8 cellular contexts compared by ENCODE assay signal in the genomic region with DNA sequence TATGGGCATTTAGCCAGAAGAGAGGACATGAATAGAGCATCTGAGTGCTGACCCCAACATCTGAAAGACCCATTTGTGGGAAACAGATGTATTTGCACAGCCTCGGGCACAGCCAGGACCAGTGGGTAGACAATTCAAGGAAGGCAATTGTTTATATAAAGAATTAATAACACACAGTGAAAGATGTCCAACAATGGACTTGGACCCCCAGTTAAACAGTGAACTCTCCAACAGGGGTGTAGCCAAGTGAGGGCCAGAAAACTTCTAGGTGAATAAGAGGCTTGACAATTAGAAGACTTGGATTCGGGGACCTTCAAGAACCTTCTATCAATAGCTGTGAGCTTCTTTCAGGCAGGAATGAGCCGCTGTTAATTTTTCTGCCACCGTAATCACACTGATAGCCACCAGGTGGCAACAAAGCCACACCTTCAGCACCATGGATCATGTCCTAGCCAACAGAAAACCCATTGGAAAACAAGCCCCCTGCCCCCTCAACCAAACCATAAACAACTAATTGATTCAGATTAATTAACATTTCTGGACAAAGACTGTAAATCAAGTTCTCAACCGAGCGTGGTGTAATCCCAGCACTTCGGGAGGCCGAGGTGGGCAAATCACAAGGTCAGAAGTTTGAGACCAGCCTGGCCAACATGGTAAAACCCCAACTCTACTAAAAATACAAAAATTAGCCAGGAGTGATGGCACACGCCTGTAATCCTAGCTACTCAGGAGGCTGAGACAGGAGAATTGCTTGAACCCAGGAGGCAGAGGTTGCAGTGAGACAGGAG. TPM values are rescaled to one million over a fixed set of nuclear protein-coding genes. Genes with fewer than 3 reads are reported as not detected.
DNase-seq lines count a peak whose midpoint lies in the region; ATAC-seq and TF ChIP-seq lines count a peak whose summit lies in the region.

No MANE protein-coding gene starts in this region.

- 23 to 30% (median 24%) methylated on average over 9 of the region's 9 CpGs for WGBS in stomach, 5 donors

- H3K9me3 ChIP-seq in lower lobe of right lung (no peaks in the 10 kb centered on the region), stomach (no peaks in the 10 kb centered on the region)

- H3K27ac ChIP-seq in lower lobe of right lung (no peak overlapping the region), stomach (no peak overlapping the region)

- no peak for TF ChIP-seq EP300 in stomach (IDR thresholded peaks at IDR 0.05)

- H3K36me3 ChIP-seq in lower lobe of right lung (no peaks in the 10 kb centered on the region), stomach (no peaks in the 10 kb centered on the region)

- intact Hi-C loops in lower lobe of right lung (cut with DNase I) (no loop called here), stomach (cut with DNase I; ENCODE audit: low total_unique reads) (no loop called here)

- H3K27me3 ChIP-seq in lower lobe of right lung (ENCODE audit: low read depth) (peaks cover 13% of the 10 kb centered on the region), stomach (peaks cover 0 to 48% (median 4%) of the 10 kb centered on the region in 3 donors)

- in situ Hi-C loops in ACHN (cut with HindIII; ENCODE audit: low pct_ligation_motif_present, low pct_unique_long_range_greater_than_20kb, low sequenced_read_pairs) = no loop called here

- H3K4me3 ChIP-seq in lower lobe of right lung = no peak overlapping the region
- no peak overlapping the region for H3K4me3 ChIP-seq in stomach

- TF ChIP-seq CTCF in GM12874 (IDR thresholded peaks at IDR 0.05; ENCODE audit: insufficient read depth, low read depth, low read length) (peak; percentile 71), lower lobe of right lung (IDR thresholded peaks at IDR 0.05) (peak; percentile 61), stomach (IDR thresholded peaks at IDR 0.05) (peak in 5 of 7 experiments; percentile 38 to 66 (median 57))

- no peak for TF ChIP-seq POLR2A in stomach (IDR thresholded peaks at IDR 0.05)

- peak; percentile 36 for DNase-seq in ACHN
- DNase-seq in NCI-H1930 (lab: John Stamatoyannopoulos, UW) = peak; percentile 32 to 60
- DNase-seq in activated CD4-positive, CD25-positive, alpha-beta regulatory T cell treated with anti-CD3 and anti-CD28 coated beads, Interleukin-2, amount 50 U/mL, for 72 hours = peak; percentile 38
- peak; percentile 17 for DNase-seq in dedifferentiated amniotic fluid mesenchymal stem cell (ENCODE audit: extremely low spot score)
- DNase-seq in lower lobe of right lung = no peak
- DNase-seq in stomach = peak; percentile 51

- H3K4me1 ChIP-seq in lower lobe of right lung (no peaks in the 10 kb centered on the region), stomach (peaks cover 0 to 6% (median 3%) of the 10 kb centered on the region in 4 donors)

- peak in 1 of 2 donors; percentile 62 for ATAC-seq in lower lobe of right lung
- no peak for ATAC-seq in HG03196 (IDR thresholded peaks at IDR 0.05; ENCODE audit: unreplicated experiment)

RNA-seq across cellular contexts. Expression of gene SRSF6, which starts 8.8 kb away (rescaled TPM):
- total RNA-seq in lower lobe of right lung (145 TPM), stomach (100 to 1,000 TPM in 1 of 5 donors, 10 to 100 TPM in 4; 22.8 to 109 (median 71.0) TPM)
- polyA plus RNA-seq in stomach = 10 to 100 TPM; 38.7 to 72.1 (median 46.7) TPM

RNA-seq across cellular contexts. Expression of gene L3MBTL1, which starts 58.6 kb away (rescaled TPM):
- 10.5 TPM for total RNA-seq in lower lobe of right lung
- total RNA-seq in stomach = 10 to 100 TPM in 3 of 5 donors, 1 to 10 TPM in 2; 8.2 to 28.7 (median 18.4) TPM
- polyA plus RNA-seq in stomach = 1 to 10 TPM in 2 of 3 donors, under 1 TPM in 1; 0.76 to 6.5 (median 1.7) TPM
